ENCODE assay signal across 1 cellular context in genomic region chr20:63810730-63811490, GRCh38.
TF ChIP-seq lines count a peak whose summit lies in the region.

No MANE protein-coding gene starts in this region.

TF ChIP-seq in H1, 55 proteins besides CTCF, POLR2A, EP300 and RAD21:
- no peak for TF ChIP-seq RXRA (IDR thresholded peaks at IDR 0.05; ENCODE audit: insufficient read depth, low read depth, low read length)
- no peak for TF ChIP-seq RFX5 (IDR thresholded peaks at IDR 0.05; ENCODE audit: borderline replicate concordance, low read depth, low read length)
- TF ChIP-seq RBBP5 (IDR thresholded peaks at IDR 0.05; ENCODE audit: borderline replicate concordance, low read depth, low read length) = no peak
- no peak for TF ChIP-seq BACH1 (IDR thresholded peaks at IDR 0.05; ENCODE audit: low read length)
